In the genomic region with DNA sequence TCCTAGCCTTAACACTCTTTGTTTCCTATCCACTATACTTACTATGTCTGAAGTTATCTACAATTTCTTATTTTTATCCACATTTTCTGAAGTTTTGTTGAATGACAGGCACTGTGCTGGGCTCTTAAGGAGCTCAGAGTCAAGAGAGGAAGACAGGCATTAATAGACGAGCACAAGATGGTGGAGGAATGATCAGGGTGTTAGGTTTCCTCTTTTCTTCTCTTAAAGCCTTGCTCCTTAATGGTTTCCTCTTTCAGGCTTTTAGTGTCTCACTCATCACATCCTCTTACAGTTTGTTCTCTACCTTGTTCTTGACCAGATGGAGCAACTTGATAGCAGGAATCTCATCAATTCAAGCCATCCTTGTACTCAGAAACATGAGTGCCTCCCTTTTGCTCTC, we compare ENCODE assay signal across 14 cellular contexts. TPM values are rescaled to one million over a fixed set of nuclear protein-coding genes. Genes with fewer than 3 reads are reported as not detected.
DNase-seq lines count a peak whose midpoint lies in the region; ATAC-seq and TF ChIP-seq lines count a peak whose summit lies in the region.
"Had no signal": no experiment of that assay in that cellular context is flagged by ENCODE, and none has a peak within 500 bp of the region (broad histone marks: within the 10 kb centered on the region; RNA-seq: fewer than 3 reads in every experiment).

No MANE protein-coding gene starts in this region.

- H3K27me3 ChIP-seq in WERI-Rb-1 (ENCODE audit: insufficient read depth, low read depth, severe bottlenecking): no peaks in the 10 kb centered on the region
- H3K27me3 ChIP-seq: gastroesophageal sphincter, ovary, Peyer's patch had no signal

- peak overlapping the region; percentile 75 for H3K27ac ChIP-seq in WERI-Rb-1
- H3K27ac ChIP-seq: A549, gastroesophageal sphincter, ovary had no signal

- H3K4me3 Mint-ChIP-seq in activated CD4-positive, alpha-beta T cell treated with anti-CD3 and anti-CD28 coated beads, Interleukin-2, amount 10 ng/mL, durations not matched to agents 24 days and 14 days: peak overlapping the region; percentile 36
- H3K4me3 Mint-ChIP-seq in natural killer cell treated with Interleukin-12 subunit alpha and Interleukin-12 subunit beta and Interleukin-15 and Interleukin-18, amount 100 ng/mL, for 72 hours: peak overlapping the region; percentile 81

- no peaks in the 10 kb centered on the region for H3K9me3 ChIP-seq in WERI-Rb-1 (ENCODE audit: severe bottlenecking)
- H3K9me3 ChIP-seq: A549, Caco-2, gastroesophageal sphincter, ovary, Peyer's patch had no signal

- no peak for ATAC-seq in natural killer cell treated with Interleukin-12 subunit alpha and Interleukin-12 subunit beta and Interleukin-15 and Interleukin-18, amount 100 ng/mL, for 72 hours
- ATAC-seq in HG02852 (IDR thresholded peaks at IDR 0.05; ENCODE audit: unreplicated experiment): no peak
- ATAC-seq: A549, gastroesophageal sphincter had no signal

- intact Hi-C loops in activated CD4-positive, alpha-beta T cell treated with anti-CD3 and anti-CD28 coated beads, Interleukin-2, amount 10 ng/mL, durations not matched to agents 24 days and 14 days (cut with micrococcal nuclease): no loop called here

- H3K4me1 Mint-ChIP-seq in activated CD4-positive, alpha-beta T cell treated with anti-CD3 and anti-CD28 coated beads, Interleukin-2, amount 10 ng/mL, durations not matched to agents 24 days and 14 days: peaks cover 66% of the 10 kb centered on the region
- H3K4me1 Mint-ChIP-seq in natural killer cell treated with Interleukin-12 subunit alpha and Interleukin-12 subunit beta and Interleukin-15 and Interleukin-18, amount 100 ng/mL, for 72 hours (ENCODE audit: low read depth in 2 of 2): peaks cover 51 to 64% of the 10 kb centered on the region in 2 donors

- H3K27me3 Mint-ChIP-seq in activated CD4-positive, alpha-beta T cell treated with anti-CD3 and anti-CD28 coated beads, Interleukin-2, amount 10 ng/mL, durations not matched to agents 24 days and 14 days: no peaks in the 10 kb centered on the region
- H3K27me3 Mint-ChIP-seq in natural killer cell treated with Interleukin-12 subunit alpha and Interleukin-12 subunit beta and Interleukin-15 and Interleukin-18, amount 100 ng/mL, for 72 hours: no peaks in the 10 kb centered on the region

- peaks cover 35% of the 10 kb centered on the region for H3K36me3 Mint-ChIP-seq in activated CD4-positive, alpha-beta T cell treated with anti-CD3 and anti-CD28 coated beads, Interleukin-2, amount 10 ng/mL, durations not matched to agents 24 days and 14 days (ENCODE audit: low read depth)
- peaks cover 22% of the 10 kb centered on the region for H3K36me3 Mint-ChIP-seq in natural killer cell treated with Interleukin-12 subunit alpha and Interleukin-12 subunit beta and Interleukin-15 and Interleukin-18, amount 100 ng/mL, for 72 hours

- TF ChIP-seq CTCF in WERI-Rb-1 (IDR thresholded peaks at IDR 0.05; ENCODE audit: low read depth, low read length): no peak

- no peak for DNase-seq in activated CD4-positive, alpha-beta T cell treated with anti-CD3 and anti-CD28 coated beads, Interleukin-2, amount 10 ng/mL, durations not matched to agents 24 days and 14 days
- DNase-seq in activated CD4-positive, alpha-beta T cell treated with anti-CD3 and anti-CD28 coated beads, Interleukin-2, amount 50 U/mL, for 4 hours: no peak
- DNase-seq in NCI-H128 (lab: John Stamatoyannopoulos, UW; ENCODE audit: unreplicated experiment): peak; percentile 49
- no peak for DNase-seq in WERI-Rb-1
- no peak for DNase-seq in natural killer cell treated with Interleukin-12 subunit alpha and Interleukin-12 subunit beta and Interleukin-15 and Interleukin-18, amount 100 ng/mL, for 72 hours (ENCODE audit: low spot score)
- DNase-seq in DMS 273 (lab: John Stamatoyannopoulos, UW; ENCODE audit: unreplicated experiment): no peak
- no peak for DNase-seq in GM03348 (ENCODE audit: low spot score)
- DNase-seq: Caco-2, NCI-H2081, ovary, Peyer's patch had no signal

- no peaks in the 10 kb centered on the region for H3K36me3 ChIP-seq in WERI-Rb-1
- H3K36me3 ChIP-seq: gastroesophageal sphincter, ovary, Peyer's patch had no signal

- peaks cover 20% of the 10 kb centered on the region for H3K9me3 Mint-ChIP-seq in activated CD4-positive, alpha-beta T cell treated with anti-CD3 and anti-CD28 coated beads, Interleukin-2, amount 10 ng/mL, durations not matched to agents 24 days and 14 days
- H3K9me3 Mint-ChIP-seq in natural killer cell treated with Interleukin-12 subunit alpha and Interleukin-12 subunit beta and Interleukin-15 and Interleukin-18, amount 100 ng/mL, for 72 hours: peaks cover 10% of the 10 kb centered on the region

- H3K27ac Mint-ChIP-seq in activated CD4-positive, alpha-beta T cell treated with anti-CD3 and anti-CD28 coated beads, Interleukin-2, amount 10 ng/mL, durations not matched to agents 24 days and 14 days: peak overlapping the region; percentile 97
- H3K27ac Mint-ChIP-seq in natural killer cell treated with Interleukin-12 subunit alpha and Interleukin-12 subunit beta and Interleukin-15 and Interleukin-18, amount 100 ng/mL, for 72 hours: peak overlapping the region; percentile 65 to 94

- H3K4me3 ChIP-seq in WERI-Rb-1 (ENCODE audit: low read depth, low read length): peak overlapping the region; percentile 24
- H3K4me3 ChIP-seq: A549, gastroesophageal sphincter, ovary, Peyer's patch had no signal

RNA-seq across cellular contexts. Expression of gene BCL6, which starts 52.9 kb away (rescaled TPM):
- 41.7 and 51.7 TPM in 2 replicates for total RNA-seq in activated CD4-positive, alpha-beta T cell treated with anti-CD3 and anti-CD28 coated beads, Interleukin-2, amount 10 ng/mL, durations not matched to agents 24 days and 14 days
- 100 to 1,000 TPM in 1 of 2 donors, 10 to 100 TPM in 1; 67.8 to 158 TPM for total RNA-seq in natural killer cell treated with Interleukin-12 subunit alpha and Interleukin-12 subunit beta and Interleukin-15 and Interleukin-18, amount 100 ng/mL, for 72 hours
